ENCODE assay signal across 1 cellular context in the genomic region with DNA sequence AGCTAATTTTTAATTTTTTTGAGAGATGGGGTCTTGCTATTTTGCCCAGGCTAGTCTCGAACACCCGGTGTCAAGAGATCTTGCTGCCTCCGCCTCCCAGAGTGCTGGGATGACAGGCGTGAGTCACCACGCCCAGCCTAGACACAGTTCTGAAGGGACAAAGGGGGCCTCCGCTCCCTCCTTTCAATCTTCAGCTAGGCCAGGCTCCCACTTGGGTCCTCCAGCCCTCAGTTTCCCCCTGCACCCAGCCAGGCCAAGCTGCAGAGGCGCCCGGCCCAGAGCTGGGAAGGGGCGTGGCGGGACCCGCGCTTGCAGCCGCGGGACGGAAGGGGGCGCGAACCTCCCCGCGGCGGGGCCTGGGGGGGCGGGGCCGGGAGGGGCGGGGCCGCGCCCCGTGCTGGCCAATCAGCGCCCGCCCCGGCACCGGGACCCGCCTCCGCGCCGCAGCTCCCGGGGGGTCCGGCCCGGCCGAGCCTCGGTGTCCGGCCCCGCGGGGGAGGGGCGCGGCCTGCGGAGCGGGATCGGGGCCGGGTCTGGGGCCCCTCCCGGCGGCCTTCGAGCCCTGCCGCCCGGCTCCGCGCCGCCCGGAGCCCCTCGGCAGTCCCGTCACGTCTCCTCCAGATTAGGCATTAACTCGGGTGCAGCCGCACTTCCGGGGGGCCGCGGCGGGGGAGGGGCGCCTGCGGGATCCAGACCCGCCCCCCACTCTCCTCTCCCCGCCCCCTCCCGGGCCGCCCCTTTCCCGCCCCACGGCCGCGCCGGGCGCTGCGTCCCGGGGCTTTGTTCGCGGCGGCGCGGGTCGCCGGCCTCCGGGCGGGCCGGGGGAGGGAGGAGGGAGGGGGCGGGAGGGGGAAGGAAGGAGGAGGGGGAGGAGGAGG.
TF ChIP-seq lines count a peak whose summit lies in the region.

No MANE protein-coding gene starts in this region.

TF ChIP-seq in K562, 482 proteins besides CTCF, POLR2A, EP300 and RAD21 (continued from another document and continues in another):
- TF ChIP-seq NONO (IDR thresholded peaks at IDR 0.05; ENCODE audit: low read depth in 2 of 2, low read length in 1 of 2) = peak in 1 of 2 experiments; percentile 44; a peak in 1 of 4 replicates
- peak; percentile 36 for TF ChIP-seq NFYB (IDR thresholded peaks at IDR 0.05; ENCODE audit: extremely low read depth, insufficient read length)
- TF ChIP-seq TAF1 (IDR thresholded peaks at IDR 0.05; ENCODE audit: control insufficient read depth, extremely low read depth, insufficient read depth, low read length, severe bottlenecking) = peak; percentile 45
- TF ChIP-seq FUS (optimal IDR thresholded peaks at IDR 0.05; ENCODE audit: low read depth, low read length) = no peak
- no peak for TF ChIP-seq CHD1 (IDR thresholded peaks at IDR 0.05; ENCODE audit: low read length)
- TF ChIP-seq PYGO2 (tag; IDR thresholded peaks at IDR 0.05) = no peak
- TF ChIP-seq ZNF431 (CRISPR knock-in tag; IDR thresholded peaks at IDR 0.05) = no peak
- TF ChIP-seq, protein P1, sequence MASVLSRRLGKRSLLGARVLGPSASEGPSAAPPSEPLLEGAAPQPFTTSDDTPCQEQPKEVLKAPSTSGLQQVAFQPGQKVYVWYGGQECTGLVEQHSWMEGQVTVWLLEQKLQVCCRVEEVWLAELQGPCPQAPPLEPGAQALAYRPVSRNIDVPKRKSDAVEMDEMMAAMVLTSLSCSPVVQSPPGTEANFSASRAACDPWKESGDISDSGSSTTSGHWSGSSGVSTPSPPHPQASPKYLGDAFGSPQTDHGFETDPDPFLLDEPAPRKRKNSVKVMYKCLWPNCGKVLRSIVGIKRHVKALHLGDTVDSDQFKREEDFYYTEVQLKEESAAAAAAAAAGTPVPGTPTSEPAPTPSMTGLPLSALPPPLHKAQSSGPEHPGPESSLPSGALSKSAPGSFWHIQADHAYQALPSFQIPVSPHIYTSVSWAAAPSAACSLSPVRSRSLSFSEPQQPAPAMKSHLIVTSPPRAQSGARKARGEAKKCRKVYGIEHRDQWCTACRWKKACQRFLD (CRISPR knock-in tag; IDR thresholded peaks at IDR 0.05) = 0 out of 2 replicates have a peak, but pooled peaks have one; percentile 66
- no peak for TF ChIP-seq NFIX (CRISPR knock-in tag; IDR thresholded peaks at IDR 0.05; ENCODE audit: low read depth)
- TF ChIP-seq, protein P2, sequence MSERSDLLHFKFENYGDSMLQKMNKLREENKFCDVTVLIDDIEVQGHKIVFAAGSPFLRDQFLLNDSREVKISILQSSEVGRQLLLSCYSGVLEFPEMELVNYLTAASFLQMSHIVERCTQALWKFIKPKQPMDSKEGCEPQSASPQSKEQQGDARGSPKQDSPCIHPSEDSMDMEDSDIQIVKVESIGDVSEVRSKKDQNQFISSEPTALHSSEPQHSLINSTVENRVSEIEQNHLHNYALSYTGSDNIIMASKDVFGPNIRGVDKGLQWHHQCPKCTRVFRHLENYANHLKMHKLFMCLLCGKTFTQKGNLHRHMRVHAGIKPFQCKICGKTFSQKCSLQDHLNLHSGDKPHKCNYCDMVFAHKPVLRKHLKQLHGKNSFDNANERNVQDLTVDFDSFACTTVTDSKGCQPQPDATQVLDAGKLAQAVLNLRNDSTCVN (CRISPR knock-in tag; IDR thresholded peaks at IDR 0.05) = no peak
- TF ChIP-seq ZNF668 (CRISPR knock-in tag; IDR thresholded peaks at IDR 0.05) = no peak
- no peak for TF ChIP-seq CEBPB (tag; IDR thresholded peaks at IDR 0.05)
- TF ChIP-seq, protein P3, sequence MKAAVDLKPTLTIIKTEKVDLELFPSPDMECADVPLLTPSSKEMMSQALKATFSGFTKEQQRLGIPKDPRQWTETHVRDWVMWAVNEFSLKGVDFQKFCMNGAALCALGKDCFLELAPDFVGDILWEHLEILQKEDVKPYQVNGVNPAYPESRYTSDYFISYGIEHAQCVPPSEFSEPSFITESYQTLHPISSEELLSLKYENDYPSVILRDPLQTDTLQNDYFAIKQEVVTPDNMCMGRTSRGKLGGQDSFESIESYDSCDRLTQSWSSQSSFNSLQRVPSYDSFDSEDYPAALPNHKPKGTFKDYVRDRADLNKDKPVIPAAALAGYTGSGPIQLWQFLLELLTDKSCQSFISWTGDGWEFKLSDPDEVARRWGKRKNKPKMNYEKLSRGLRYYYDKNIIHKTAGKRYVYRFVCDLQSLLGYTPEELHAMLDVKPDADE (conservative IDR thresholded peaks at IDR 0.05; ENCODE audit: control insufficient read depth, low read depth, low read length) = 0 out of 2 replicates have a peak, but pooled peaks have one; percentile 35
- TF ChIP-seq, protein P4, sequence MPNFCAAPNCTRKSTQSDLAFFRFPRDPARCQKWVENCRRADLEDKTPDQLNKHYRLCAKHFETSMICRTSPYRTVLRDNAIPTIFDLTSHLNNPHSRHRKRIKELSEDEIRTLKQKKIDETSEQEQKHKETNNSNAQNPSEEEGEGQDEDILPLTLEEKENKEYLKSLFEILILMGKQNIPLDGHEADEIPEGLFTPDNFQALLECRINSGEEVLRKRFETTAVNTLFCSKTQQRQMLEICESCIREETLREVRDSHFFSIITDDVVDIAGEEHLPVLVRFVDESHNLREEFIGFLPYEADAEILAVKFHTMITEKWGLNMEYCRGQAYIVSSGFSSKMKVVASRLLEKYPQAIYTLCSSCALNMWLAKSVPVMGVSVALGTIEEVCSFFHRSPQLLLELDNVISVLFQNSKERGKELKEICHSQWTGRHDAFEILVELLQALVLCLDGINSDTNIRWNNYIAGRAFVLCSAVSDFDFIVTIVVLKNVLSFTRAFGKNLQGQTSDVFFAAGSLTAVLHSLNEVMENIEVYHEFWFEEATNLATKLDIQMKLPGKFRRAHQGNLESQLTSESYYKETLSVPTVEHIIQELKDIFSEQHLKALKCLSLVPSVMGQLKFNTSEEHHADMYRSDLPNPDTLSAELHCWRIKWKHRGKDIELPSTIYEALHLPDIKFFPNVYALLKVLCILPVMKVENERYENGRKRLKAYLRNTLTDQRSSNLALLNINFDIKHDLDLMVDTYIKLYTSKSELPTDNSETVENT (CRISPR knock-in tag; IDR thresholded peaks at IDR 0.05) = no peak
- TF ChIP-seq, protein P5, sequence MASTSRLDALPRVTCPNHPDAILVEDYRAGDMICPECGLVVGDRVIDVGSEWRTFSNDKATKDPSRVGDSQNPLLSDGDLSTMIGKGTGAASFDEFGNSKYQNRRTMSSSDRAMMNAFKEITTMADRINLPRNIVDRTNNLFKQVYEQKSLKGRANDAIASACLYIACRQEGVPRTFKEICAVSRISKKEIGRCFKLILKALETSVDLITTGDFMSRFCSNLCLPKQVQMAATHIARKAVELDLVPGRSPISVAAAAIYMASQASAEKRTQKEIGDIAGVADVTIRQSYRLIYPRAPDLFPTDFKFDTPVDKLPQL (IDR thresholded peaks at IDR 0.05; ENCODE audit: extremely low read depth, insufficient read length) = no peak
- TF ChIP-seq NR2C1 (IDR thresholded peaks at IDR 0.05) = no peak
- no peak for TF ChIP-seq NR2C1 (tag; IDR thresholded peaks at IDR 0.05)
- peak; percentile 52 for TF ChIP-seq RBFOX2 (IDR thresholded peaks at IDR 0.05; ENCODE audit: low read depth, low read length)
- peak; percentile 64 for TF ChIP-seq CXXC5 (CRISPR knock-in tag; IDR thresholded peaks at IDR 0.05)
- TF ChIP-seq, protein P6, sequence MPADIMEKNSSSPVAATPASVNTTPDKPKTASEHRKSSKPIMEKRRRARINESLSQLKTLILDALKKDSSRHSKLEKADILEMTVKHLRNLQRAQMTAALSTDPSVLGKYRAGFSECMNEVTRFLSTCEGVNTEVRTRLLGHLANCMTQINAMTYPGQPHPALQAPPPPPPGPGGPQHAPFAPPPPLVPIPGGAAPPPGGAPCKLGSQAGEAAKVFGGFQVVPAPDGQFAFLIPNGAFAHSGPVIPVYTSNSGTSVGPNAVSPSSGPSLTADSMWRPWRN (IDR thresholded peaks at IDR 0.05; ENCODE audit: low read depth) = no peak
- TF ChIP-seq ZNF644 (tag; IDR thresholded peaks at IDR 0.05; ENCODE audit: low read depth) = no peak
- no peak for TF ChIP-seq SRSF7 (optimal IDR thresholded peaks at IDR 0.05; ENCODE audit: low read depth, low read length)
- no peak for TF ChIP-seq PCBP2 (IDR thresholded peaks at IDR 0.05; ENCODE audit: low read depth, low read length, poor library complexity, severe bottlenecking)
- TF ChIP-seq GATAD2A (IDR thresholded peaks at IDR 0.05) = no peak
- TF ChIP-seq LARP7 (IDR thresholded peaks at IDR 0.05) = no peak
- TF ChIP-seq, protein P7, sequence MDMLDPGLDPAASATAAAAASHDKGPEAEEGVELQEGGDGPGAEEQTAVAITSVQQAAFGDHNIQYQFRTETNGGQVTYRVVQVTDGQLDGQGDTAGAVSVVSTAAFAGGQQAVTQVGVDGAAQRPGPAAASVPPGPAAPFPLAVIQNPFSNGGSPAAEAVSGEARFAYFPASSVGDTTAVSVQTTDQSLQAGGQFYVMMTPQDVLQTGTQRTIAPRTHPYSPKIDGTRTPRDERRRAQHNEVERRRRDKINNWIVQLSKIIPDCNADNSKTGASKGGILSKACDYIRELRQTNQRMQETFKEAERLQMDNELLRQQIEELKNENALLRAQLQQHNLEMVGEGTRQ (CRISPR knock-in tag; IDR thresholded peaks at IDR 0.05) = no peak
- TF ChIP-seq HSF4 (CRISPR knock-in tag; IDR thresholded peaks at IDR 0.05; ENCODE audit: borderline replicate concordance) = no peak
- peak; percentile 89 for TF ChIP-seq GABPA (tag; conservative IDR thresholded peaks at IDR 0.05; ENCODE audit: low read depth)
- TF ChIP-seq CCAR2 (IDR thresholded peaks at IDR 0.05; ENCODE audit: low read depth, low read length) = no peak
- no peak for TF ChIP-seq NFE2 (IDR thresholded peaks at IDR 0.05; ENCODE audit: low read depth)
- TF ChIP-seq YY1 (IDR thresholded peaks at IDR 0.05; ENCODE audit: borderline replicate concordance in 1 of 3, control insufficient read depth in 1 of 3, extremely low read depth in 1 of 3, insufficient read depth in 3 of 3, insufficient read length in 1 of 3, insufficient replicate concordance in 2 of 3, low read depth in 1 of 3, low read length in 2 of 3) = peak in 1 of 3 experiments; percentile 3
- TF ChIP-seq RBM22 (IDR thresholded peaks at IDR 0.05; ENCODE audit: low read depth, low read length, poor library complexity, severe bottlenecking) = no peak
- TF ChIP-seq, protein P8, sequence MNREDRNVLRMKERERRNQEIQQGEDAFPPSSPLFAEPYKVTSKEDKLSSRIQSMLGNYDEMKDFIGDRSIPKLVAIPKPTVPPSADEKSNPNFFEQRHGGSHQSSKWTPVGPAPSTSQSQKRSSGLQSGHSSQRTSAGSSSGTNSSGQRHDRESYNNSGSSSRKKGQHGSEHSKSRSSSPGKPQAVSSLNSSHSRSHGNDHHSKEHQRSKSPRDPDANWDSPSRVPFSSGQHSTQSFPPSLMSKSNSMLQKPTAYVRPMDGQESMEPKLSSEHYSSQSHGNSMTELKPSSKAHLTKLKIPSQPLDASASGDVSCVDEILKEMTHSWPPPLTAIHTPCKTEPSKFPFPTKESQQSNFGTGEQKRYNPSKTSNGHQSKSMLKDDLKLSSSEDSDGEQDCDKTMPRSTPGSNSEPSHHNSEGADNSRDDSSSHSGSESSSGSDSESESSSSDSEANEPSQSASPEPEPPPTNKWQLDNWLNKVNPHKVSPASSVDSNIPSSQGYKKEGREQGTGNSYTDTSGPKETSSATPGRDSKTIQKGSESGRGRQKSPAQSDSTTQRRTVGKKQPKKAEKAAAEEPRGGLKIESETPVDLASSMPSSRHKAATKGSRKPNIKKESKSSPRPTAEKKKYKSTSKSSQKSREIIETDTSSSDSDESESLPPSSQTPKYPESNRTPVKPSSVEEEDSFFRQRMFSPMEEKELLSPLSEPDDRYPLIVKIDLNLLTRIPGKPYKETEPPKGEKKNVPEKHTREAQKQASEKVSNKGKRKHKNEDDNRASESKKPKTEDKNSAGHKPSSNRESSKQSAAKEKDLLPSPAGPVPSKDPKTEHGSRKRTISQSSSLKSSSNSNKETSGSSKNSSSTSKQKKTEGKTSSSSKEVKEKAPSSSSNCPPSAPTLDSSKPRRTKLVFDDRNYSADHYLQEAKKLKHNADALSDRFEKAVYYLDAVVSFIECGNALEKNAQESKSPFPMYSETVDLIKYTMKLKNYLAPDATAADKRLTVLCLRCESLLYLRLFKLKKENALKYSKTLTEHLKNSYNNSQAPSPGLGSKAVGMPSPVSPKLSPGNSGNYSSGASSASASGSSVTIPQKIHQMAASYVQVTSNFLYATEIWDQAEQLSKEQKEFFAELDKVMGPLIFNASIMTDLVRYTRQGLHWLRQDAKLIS (CRISPR knock-in tag; IDR thresholded peaks at IDR 0.05) = no peak
- TF ChIP-seq, protein P9, sequence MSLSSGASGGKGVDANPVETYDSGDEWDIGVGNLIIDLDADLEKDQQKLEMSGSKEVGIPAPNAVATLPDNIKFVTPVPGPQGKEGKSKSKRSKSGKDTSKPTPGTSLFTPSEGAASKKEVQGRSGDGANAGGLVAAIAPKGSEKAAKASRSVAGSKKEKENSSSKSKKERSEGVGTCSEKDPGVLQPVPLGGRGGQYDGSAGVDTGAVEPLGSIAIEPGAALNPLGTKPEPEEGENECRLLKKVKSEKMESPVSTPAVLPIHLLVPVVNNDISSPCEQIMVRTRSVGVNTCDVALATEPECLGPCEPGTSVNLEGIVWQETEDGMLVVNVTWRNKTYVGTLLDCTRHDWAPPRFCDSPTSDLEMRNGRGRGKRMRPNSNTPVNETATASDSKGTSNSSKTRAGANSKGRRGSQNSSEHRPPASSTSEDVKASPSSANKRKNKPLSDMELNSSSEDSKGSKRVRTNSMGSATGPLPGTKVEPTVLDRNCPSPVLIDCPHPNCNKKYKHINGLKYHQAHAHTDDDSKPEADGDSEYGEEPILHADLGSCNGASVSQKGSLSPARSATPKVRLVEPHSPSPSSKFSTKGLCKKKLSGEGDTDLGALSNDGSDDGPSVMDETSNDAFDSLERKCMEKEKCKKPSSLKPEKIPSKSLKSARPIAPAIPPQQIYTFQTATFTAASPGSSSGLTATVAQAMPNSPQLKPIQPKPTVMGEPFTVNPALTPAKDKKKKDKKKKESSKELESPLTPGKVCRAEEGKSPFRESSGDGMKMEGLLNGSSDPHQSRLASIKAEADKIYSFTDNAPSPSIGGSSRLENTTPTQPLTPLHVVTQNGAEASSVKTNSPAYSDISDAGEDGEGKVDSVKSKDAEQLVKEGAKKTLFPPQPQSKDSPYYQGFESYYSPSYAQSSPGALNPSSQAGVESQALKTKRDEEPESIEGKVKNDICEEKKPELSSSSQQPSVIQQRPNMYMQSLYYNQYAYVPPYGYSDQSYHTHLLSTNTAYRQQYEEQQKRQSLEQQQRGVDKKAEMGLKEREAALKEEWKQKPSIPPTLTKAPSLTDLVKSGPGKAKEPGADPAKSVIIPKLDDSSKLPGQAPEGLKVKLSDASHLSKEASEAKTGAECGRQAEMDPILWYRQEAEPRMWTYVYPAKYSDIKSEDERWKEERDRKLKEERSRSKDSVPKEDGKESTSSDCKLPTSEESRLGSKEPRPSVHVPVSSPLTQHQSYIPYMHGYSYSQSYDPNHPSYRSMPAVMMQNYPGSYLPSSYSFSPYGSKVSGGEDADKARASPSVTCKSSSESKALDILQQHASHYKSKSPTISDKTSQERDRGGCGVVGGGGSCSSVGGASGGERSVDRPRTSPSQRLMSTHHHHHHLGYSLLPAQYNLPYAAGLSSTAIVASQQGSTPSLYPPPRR (CRISPR knock-in tag; IDR thresholded peaks at IDR 0.05; ENCODE audit: borderline replicate concordance) = no peak
- no peak for TF ChIP-seq DIDO1 (tag; IDR thresholded peaks at IDR 0.05; ENCODE audit: low read depth)
